Comparison of ENCODE assay signal across 33 cellular contexts in genomic region chr2:47509250-47509649, GRCh38.
A peak's percentile ranks its signal among the peaks of the same experiment; 100 is the strongest.
DNase-seq lines count a peak whose midpoint lies in the region; ATAC-seq, FAIRE-seq and TF ChIP-seq lines count a peak whose summit lies in the region.
"Had no signal": no experiment of that assay in that cellular context is flagged by ENCODE, and none has a peak within 500 bp of the region (broad histone marks: within the 10 kb centered on the region; RNA-seq: fewer than 3 reads in every experiment).

No MANE protein-coding gene starts in this region.

- H3K27ac Mint-ChIP-seq in activated naive CD8-positive, alpha-beta T cell treated with anti-CD3 and anti-CD28 coated beads, Interleukin-2, amount 10 ng/mL, durations not matched to agents 7 days and 5 days, result no peak overlapping the region
- no peak overlapping the region for H3K27ac Mint-ChIP-seq in activated naive CD8-positive, alpha-beta T cell treated with anti-CD3 and anti-CD28 coated beads for 36 hours
- no peak overlapping the region for H3K27ac Mint-ChIP-seq in glutamatergic neuron (ENCODE audit: unreplicated experiment)
- H3K27ac Mint-ChIP-seq: activated CD4-positive, alpha-beta memory T cell treated with anti-CD3 and anti-CD28 coated beads, Interleukin-2, amount 10 ng/mL, durations not matched to agents 7 days and 5 days; activated naive CD4-positive, alpha-beta T cell treated with anti-CD3 and anti-CD28 coated beads, Interleukin-2, amount 50 U/mL, for 24 hours; endodermal cell; stimulated activated effector memory CD8-positive, alpha-beta T cell treated with anti-CD3 and anti-CD28 coated beads, Interleukin-12 subunit alpha, Interleukin-12 subunit beta, amount 100 ng/mL, for 72 hours had no signal

- ATAC-seq in activated naive CD8-positive, alpha-beta T cell treated with anti-CD3 and anti-CD28 coated beads, Interleukin-2, amount 10 ng/mL, durations not matched to agents 7 days and 5 days (ENCODE audit: low read depth), result peak; percentile 46
- no peak for ATAC-seq in HG02973 (IDR thresholded peaks at IDR 0.05; ENCODE audit: unreplicated experiment)
- ATAC-seq in HG02798 (IDR thresholded peaks at IDR 0.05; ENCODE audit: poor library complexity, unreplicated experiment), result no peak
- ATAC-seq: activated CD4-positive, CD25-positive, alpha-beta regulatory T cell treated with anti-CD3 and anti-CD28 coated beads, Interleukin-2, amount 50 U/mL, for 24 hours; right lobe of liver; stimulated activated effector memory CD8-positive, alpha-beta T cell treated with anti-CD3 and anti-CD28 coated beads, Interleukin-12 subunit alpha, Interleukin-12 subunit beta, amount 100 ng/mL, for 72 hours had no signal

- no peak for TF ChIP-seq POLR2A in NB4 (IDR thresholded peaks at IDR 0.05; ENCODE audit: extremely low read depth, insufficient read length)

- H3K9me3 Mint-ChIP-seq in activated naive CD8-positive, alpha-beta T cell treated with anti-CD3 and anti-CD28 coated beads, Interleukin-2, amount 10 ng/mL, durations not matched to agents 7 days and 5 days, result peaks cover 18% of the 10 kb centered on the region
- peaks cover 9% of the 10 kb centered on the region for H3K9me3 Mint-ChIP-seq in activated naive CD8-positive, alpha-beta T cell treated with anti-CD3 and anti-CD28 coated beads for 36 hours
- H3K9me3 Mint-ChIP-seq in glutamatergic neuron (ENCODE audit: unreplicated experiment), result peaks cover 8% of the 10 kb centered on the region

- H3K4me3 ChIP-seq in NB4 (ENCODE audit: low read depth, low read length), result no peak overlapping the region
- H3K4me3 ChIP-seq in bronchial epithelial cell (ENCODE audit: low read depth, low read length), result no peak overlapping the region
- H3K4me3 ChIP-seq: esophagus muscularis mucosa, right lobe of liver, suprapubic skin, uterus had no signal

- no peaks in the 10 kb centered on the region for H3K36me3 ChIP-seq in bronchial epithelial cell (ENCODE audit: control insufficient read depth, insufficient read depth, low read length)
- H3K36me3 ChIP-seq: esophagus muscularis mucosa, right lobe of liver, suprapubic skin, uterus had no signal

- no peaks in the 10 kb centered on the region for H3K27me3 ChIP-seq in bronchial epithelial cell (ENCODE audit: control insufficient read depth, insufficient read depth, low read length)
- H3K27me3 ChIP-seq: esophagus muscularis mucosa, right lobe of liver, suprapubic skin, uterus had no signal

- TF ChIP-seq CTCF in NB4 (IDR thresholded peaks at IDR 0.05; ENCODE audit: low read depth, low read length) (no peak), bronchial epithelial cell (IDR thresholded peaks at IDR 0.05; ENCODE audit: insufficient read depth, low read length, severe bottlenecking) (no peak), glutamatergic neuron (IDR thresholded peaks at IDR 0.05; ENCODE audit: partially characterized antibody, unreplicated experiment) (no peak)

- FAIRE-seq in bronchial epithelial cell (lab: Jason Lieb, UNC), result peak; percentile 43
- FAIRE-seq: frontal cortex, H54, RCC 7860 had no signal

- no peak for DNase-seq in activated naive CD8-positive, alpha-beta T cell treated with anti-CD3 and anti-CD28 coated beads, Interleukin-2, amount 10 ng/mL, durations not matched to agents 7 days and 5 days
- DNase-seq in activated naive CD8-positive, alpha-beta T cell treated with anti-CD3 and anti-CD28 coated beads for 36 hours, result no peak
- DNase-seq in NB4 (ENCODE audit: low read depth), result peak; percentile 66
- no peak for DNase-seq in bronchial epithelial cell (ENCODE audit: low read depth)
- no peak for DNase-seq in NCI-H1436 treated with DMSO at 0.1 percent for 48 hours (lab: John Stamatoyannopoulos, UW)
- DNase-seq in glutamatergic neuron, result no peak
- DNase-seq: activated CD8-positive, alpha-beta memory T cell treated with anti-CD3 and anti-CD28 coated beads, Interleukin-2, amount 50 U/mL, for 48 hours; anterior cingulate cortex; CD8-positive, alpha-beta memory T cell; cortex of kidney; DMS 273 treated with DMSO at 0.1 percent for 48 hours; endodermal cell; mammary epithelial cell; NCI-H1092; NCI-H1930; NCI-H524; posterior cingulate gyrus; right lobe of liver; stimulated activated CD4-positive, alpha-beta T cell treated with anti-CD3 and anti-CD28 coated beads, Interleukin-12 subunit alpha, Interleukin-12 subunit beta, amount 100 ng/mL, for 4 hours; stimulated activated CD4-positive, alpha-beta T cell treated with anti-CD3 and anti-CD28 coated beads, Interleukin-4, amount 100 ng/mL, for 1 hour; uterus had no signal

- no peaks in the 10 kb centered on the region for H3K27me3 Mint-ChIP-seq in activated naive CD8-positive, alpha-beta T cell treated with anti-CD3 and anti-CD28 coated beads, Interleukin-2, amount 10 ng/mL, durations not matched to agents 7 days and 5 days
- H3K27me3 Mint-ChIP-seq in activated naive CD8-positive, alpha-beta T cell treated with anti-CD3 and anti-CD28 coated beads for 36 hours, result peaks cover 3% of the 10 kb centered on the region
- peaks cover 2% of the 10 kb centered on the region for H3K27me3 Mint-ChIP-seq in glutamatergic neuron (ENCODE audit: unreplicated experiment)
- H3K27me3 Mint-ChIP-seq: activated naive CD4-positive, alpha-beta T cell treated with anti-CD3 and anti-CD28 coated beads, Interleukin-2, amount 50 U/mL, for 24 hours had no signal

- H3K4me1 Mint-ChIP-seq in activated naive CD8-positive, alpha-beta T cell treated with anti-CD3 and anti-CD28 coated beads, Interleukin-2, amount 10 ng/mL, durations not matched to agents 7 days and 5 days, result peaks cover 17% of the 10 kb centered on the region
- peaks cover 5% of the 10 kb centered on the region for H3K4me1 Mint-ChIP-seq in activated naive CD8-positive, alpha-beta T cell treated with anti-CD3 and anti-CD28 coated beads for 36 hours
- no peaks in the 10 kb centered on the region for H3K4me1 Mint-ChIP-seq in glutamatergic neuron (ENCODE audit: low read depth, unreplicated experiment)
- H3K4me1 Mint-ChIP-seq: activated naive CD4-positive, alpha-beta T cell treated with anti-CD3 and anti-CD28 coated beads, Interleukin-2, amount 50 U/mL, for 24 hours; stimulated activated effector memory CD8-positive, alpha-beta T cell treated with anti-CD3 and anti-CD28 coated beads, Interleukin-12 subunit alpha, Interleukin-12 subunit beta, amount 100 ng/mL, for 72 hours had no signal

- H3K4me3 Mint-ChIP-seq in activated naive CD8-positive, alpha-beta T cell treated with anti-CD3 and anti-CD28 coated beads, Interleukin-2, amount 10 ng/mL, durations not matched to agents 7 days and 5 days, result peak overlapping the region; percentile 13
- no peak overlapping the region for H3K4me3 Mint-ChIP-seq in activated naive CD8-positive, alpha-beta T cell treated with anti-CD3 and anti-CD28 coated beads for 36 hours
- H3K4me3 Mint-ChIP-seq in glutamatergic neuron (ENCODE audit: unreplicated experiment), result no peak overlapping the region
- H3K4me3 Mint-ChIP-seq: activated CD4-positive, alpha-beta memory T cell treated with anti-CD3 and anti-CD28 coated beads, Interleukin-2, amount 10 ng/mL, durations not matched to agents 7 days and 5 days; activated naive CD4-positive, alpha-beta T cell treated with anti-CD3 and anti-CD28 coated beads, Interleukin-2, amount 50 U/mL, for 24 hours; endodermal cell; neural crest cell; stimulated activated effector memory CD8-positive, alpha-beta T cell treated with anti-CD3 and anti-CD28 coated beads, Interleukin-12 subunit alpha, Interleukin-12 subunit beta, amount 100 ng/mL, for 72 hours had no signal

- H3K36me3 Mint-ChIP-seq in activated naive CD8-positive, alpha-beta T cell treated with anti-CD3 and anti-CD28 coated beads, Interleukin-2, amount 10 ng/mL, durations not matched to agents 7 days and 5 days, result peaks cover 11% of the 10 kb centered on the region
- H3K36me3 Mint-ChIP-seq in activated naive CD8-positive, alpha-beta T cell treated with anti-CD3 and anti-CD28 coated beads for 36 hours, result peaks cover 16% of the 10 kb centered on the region
- peaks cover 19% of the 10 kb centered on the region for H3K36me3 Mint-ChIP-seq in glutamatergic neuron (ENCODE audit: unreplicated experiment)
- H3K36me3 Mint-ChIP-seq: stimulated activated effector memory CD8-positive, alpha-beta T cell treated with anti-CD3 and anti-CD28 coated beads, Interleukin-12 subunit alpha, Interleukin-12 subunit beta, amount 100 ng/mL, for 72 hours had no signal

- POLR2A ChIA-PET in activated naive CD8-positive, alpha-beta T cell treated with anti-CD3 and anti-CD28 coated beads, Interleukin-2, amount 10 ng/mL, durations not matched to agents 7 days and 5 days (lab: Charles Lee), result interaction anchor here (1.5 kb wide), 1 partner anchor 11 kb away, joined by 5 read pairs; no protein-coding TSS in a partner anchor
